ENCODE assay signal across 8 cellular contexts in the genomic region with DNA sequence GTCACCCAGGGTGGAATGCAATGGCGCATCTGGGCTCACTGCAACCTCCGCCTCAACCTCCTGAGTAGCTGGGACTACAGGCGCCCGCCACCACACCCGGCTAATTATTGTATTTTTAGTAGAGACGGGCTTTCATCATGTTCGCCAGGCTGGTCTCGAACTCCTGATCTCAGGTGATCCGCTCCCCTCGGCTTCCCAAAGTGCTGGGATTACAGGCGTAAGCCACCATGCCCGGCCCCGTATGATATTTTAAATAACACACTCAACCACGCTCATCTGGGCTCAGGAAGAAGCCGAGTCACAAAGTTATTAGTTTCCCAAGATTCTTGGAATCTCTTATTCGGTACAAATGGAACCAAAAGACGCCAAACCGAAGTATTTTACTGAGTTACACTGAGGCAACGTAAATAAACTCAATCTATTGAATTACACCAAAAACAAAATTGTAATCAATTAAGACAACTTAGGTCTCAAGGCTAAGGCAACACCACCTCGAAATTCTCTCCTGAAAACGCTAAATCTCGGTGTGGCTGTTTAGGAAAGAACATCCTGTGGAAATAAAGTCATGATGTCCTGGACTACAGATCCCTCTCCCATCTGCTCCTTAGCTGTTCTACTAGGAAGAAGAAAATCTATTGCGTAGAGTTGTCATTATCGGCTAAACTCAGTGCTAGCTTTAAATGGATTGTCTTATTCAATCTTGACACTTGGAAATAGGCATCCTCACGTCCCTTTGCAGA. TPM values are rescaled to one million over a fixed set of nuclear protein-coding genes. Genes with fewer than 3 reads are reported as not detected.
DNase-seq lines count a peak whose midpoint lies in the region; ATAC-seq, FAIRE-seq and TF ChIP-seq lines count a peak whose summit lies in the region.

No MANE protein-coding gene starts in this region.

- POLR2A ChIA-PET in K562 (lab: Yijun Ruan, JAX) = interaction anchor here (0.8 to 2.7 kb wide), 5 partner anchors 9 to 42 kb away, joined by 3 to 19 read pairs (median 5); no protein-coding TSS in a partner anchor

- in situ Hi-C loops in ACHN (cut with HindIII; ENCODE audit: low pct_ligation_motif_present, low pct_unique_long_range_greater_than_20kb, low sequenced_read_pairs) (no loop called here), K562 (cut with MboI) (no loop called here)

- H3K4me1 ChIP-seq in HUES48 (ENCODE audit: control insufficient read depth, insufficient read depth, low read length) (no peaks in the 10 kb centered on the region), K562 (replicated peaks in 1 of 2; ENCODE audit: control insufficient read depth in 2 of 2, insufficient read depth in 2 of 2, low read length in 2 of 2) (peaks cover 4 to 10% of the 10 kb centered on the region in 2 experiments; a peak in 4 of 5 replicates), thyroid gland (peaks cover 6% of the 10 kb centered on the region in 2 donors)

- H3K79me2 ChIP-seq in K562 (ENCODE audit: control insufficient read depth, insufficient read depth, low read length) = peaks cover 46% of the 10 kb centered on the region

- TF ChIP-seq POLR2A in K562 (conservative IDR thresholded peaks at IDR 0.05) (peak; percentile 36), thyroid gland (IDR thresholded peaks at IDR 0.05) (no peak)

- no peak for TF ChIP-seq CTCF in K562 (IDR thresholded peaks at IDR 0.05 in 2 of 3, conservative IDR thresholded peaks at IDR 0.05 in 1 of 3; ENCODE audit: insufficient read depth in 2 of 3, low read depth in 1 of 3, low read length in 3 of 3)
- no peak for TF ChIP-seq CTCF in thyroid gland (IDR thresholded peaks at IDR 0.05)

- peak overlapping the region; percentile 93 for H3K4me2 ChIP-seq in K562 (ENCODE audit: insufficient read depth, low read length)

- H3K9ac ChIP-seq in HUES48 (ENCODE audit: low read depth, low read length) = peak overlapping the region; percentile 85
- peak overlapping the region; percentile 86 to 98 for H3K9ac ChIP-seq in K562 (ENCODE audit: insufficient read depth in 1 of 2, low read depth in 2 of 2, low read length in 2 of 2)

- intact Hi-C loops in K562 (cut with micrococcal nuclease) (loop anchor here (5.0 kb wide), 1 partner anchor 41 kb away; the partner anchor contains the start of gene FRAT2), left colon (cut with DNase I, micrococcal nuclease) (no loop called here), thyroid gland (cut with DNase I) (no loop called here)

- TSS peak; percentile 99 for BruUV-seq in K562 (replicated peaks; lab: Mats Ljungman, UMichigan)

- no peak for TF ChIP-seq RAD21 in K562 (CRISPR knock-in tag; conservative IDR thresholded peaks at IDR 0.05 in 1 of 2, IDR thresholded peaks at IDR 0.05 in 1 of 2)

- H4K20me1 ChIP-seq in K562 (replicated peaks; ENCODE audit: control insufficient read depth, insufficient read depth, low read length) = no peaks in the 10 kb centered on the region

- H3K9me1 ChIP-seq in K562 (ENCODE audit: control insufficient read depth, insufficient read depth, low read length) = no peaks in the 10 kb centered on the region

- FAIRE-seq in K562 (lab: Jason Lieb, UNC) = no peak

- TF ChIP-seq EP300 in K562 (IDR thresholded peaks at IDR 0.05; ENCODE audit: low read length) = no peak

- DNase-seq in ACHN (peak; percentile 14), K562 (ENCODE audit: extremely low read depth in 1 of 4, low spot score in 3 of 4) (peak in 1 of 4 experiments; percentile 9), left colon (peak in 1 of 2 donors; percentile 16), thyroid gland (no peak), OCI-M2 (lab: John Stamatoyannopoulos, UW; ENCODE audit: unreplicated experiment) (no peak), NOMO-1 treated with dmso at 0.1 percent for 144 hours (lab: John Stamatoyannopoulos, UW; ENCODE audit: unreplicated experiment) (no peak), islet precursor cell (no peak)

- H3K36me3 ChIP-seq in HUES48 (ENCODE audit: control insufficient read depth, insufficient read depth, low read length) (peaks cover 13% of the 10 kb centered on the region), K562 (ENCODE audit: control insufficient read depth, insufficient read depth, low read length) (peaks cover 9% of the 10 kb centered on the region; the same call in 1 of the 3 replicates), thyroid gland (no peaks in the 10 kb centered on the region)

- H3K9me3 ChIP-seq in HUES48 (ENCODE audit: control insufficient read depth, insufficient read depth, low read length) = no peaks in the 10 kb centered on the region
- no peaks in the 10 kb centered on the region for H3K9me3 ChIP-seq in K562 (replicated peaks; ENCODE audit: control insufficient read depth, insufficient read depth, low read depth, low read length)
- no peaks in the 10 kb centered on the region for H3K9me3 ChIP-seq in thyroid gland

- CTCF ChIA-PET in K562 (lab: Yijun Ruan, JAX; ENCODE audit: low intra/inter-chr PET ratio) = no interaction called here

- ATAC-seq in K562 (peak; percentile 26), left colon (peak; percentile 29)

- H3K27me3 ChIP-seq in HUES48 (ENCODE audit: control insufficient read depth, insufficient read depth, low read length) (no peaks in the 10 kb centered on the region), K562 (ENCODE audit: control insufficient read depth in 2 of 2, insufficient read depth in 2 of 2, low read length in 2 of 2) (no peaks in the 10 kb centered on the region), thyroid gland (no peaks in the 10 kb centered on the region)

- H3K27ac ChIP-seq in HUES48 (ENCODE audit: low read depth, low read length) = peak overlapping the region; percentile 97
- H3K27ac ChIP-seq in K562 (ENCODE audit: extremely low read depth, low read depth, low read length) = peak overlapping the region; percentile 89
- H3K27ac ChIP-seq in thyroid gland = peak overlapping the region; percentile 80 to 92 (median 80)

- H2AFZ ChIP-seq in K562 (ENCODE audit: low read depth, low read length) = peak overlapping the region; percentile 74

- H3K4me3 ChIP-seq in HUES48 (ENCODE audit: low read depth, low read length) = peak overlapping the region; percentile 83
- H3K4me3 ChIP-seq in K562 = peak overlapping the region; percentile 78
- peak overlapping the region; percentile 25 to 67 (median 58) for H3K4me3 ChIP-seq in thyroid gland (replicated peaks in 1 of 3)

- WGBS in K562 (ENCODE audit: insufficient coverage, low coverage, missing lambda C conversion rate) = 3% methylated on average over 25 of the region's 25 CpGs
- WGBS in thyroid gland, 2 donors = 53 to 56% methylated on average over 25 of the region's 25 CpGs

RNA-seq across cellular contexts. Expression of gene ARHGAP19, which starts 0.9 kb away (rescaled TPM):
- 17.6 and 33.2 TPM in 2 replicates for total RNA-seq in K562 (2011; cell fraction: chromatin; rRNA removed; ENCODE audit: low replicate concordance)
- 11.2 and 15.7 TPM in 2 replicates for total RNA-seq in K562 (2011; cell fraction: nucleolus; rRNA removed)
- 26.4 and 33.4 TPM in 2 replicates for total RNA-seq in K562 (2011; cell fraction: nucleoplasm; rRNA removed)
- total RNA-seq in K562 (2014; rRNA removed) = 14.4 and 14.9 TPM in 2 replicates
- total RNA-seq in K562 (2014; rRNA removed; fragmentation: Illumina TruSeq; extraction: Trizol) = 28.1 and 31.6 TPM in 2 replicates
- 20.0 and 20.7 TPM in 2 replicates for total RNA-seq in K562 (2015; rRNA removed; fragmentation: Illumina TruSeq; extraction: Trizol)
- total RNA-seq in K562 (2021) = 23.2 and 27.5 TPM in 2 replicates
- polyA plus RNA-seq in K562 (2011; rRNA removed) = 49.5 and 50.2 TPM in 2 replicates
- 10.7 and 25.6 TPM in 2 replicates for polyA plus RNA-seq in K562 (2011; cell fraction: cytosol; rRNA removed)
- 25.2 and 45.5 TPM in 2 replicates for polyA plus RNA-seq in K562 (2011; cell fraction: nucleus; rRNA removed)
- 13.6 and 20.7 TPM in 2 replicates for polyA plus RNA-seq in K562 (2012)
- 21.1 and 26.8 TPM in 2 replicates for polyA plus RNA-seq in K562 (2014; fragmentation: Illumina TruSeq; extraction: Trizol)
- polyA plus RNA-seq in K562 (2014; fragmentation: Nextera tagmentation; extraction: Ambion mirVana) = 10 to 100 TPM; 14.8 to 27.4 TPM
- polyA plus RNA-seq in K562 (2014; rRNA removed) = 19.8 and 20.1 TPM in 2 replicates
- polyA minus RNA-seq in K562 (2011; rRNA and poly(A)+ RNA removed) = 36.4 and 39.9 TPM in 2 replicates
- polyA minus RNA-seq in K562 (2011; cell fraction: cytosol; rRNA and poly(A)+ RNA removed) = 18.9 and 23.6 TPM in 2 replicates
- 7.1 and 17.2 TPM in 2 replicates for polyA minus RNA-seq in K562 (2011; cell fraction: nucleus; rRNA and poly(A)+ RNA removed)
- total RNA-seq in left colon = 1 to 10 TPM; 6.4 to 6.8 TPM
- 10 to 100 TPM in 1 of 4 donors, 1 to 10 TPM in 3; 7.0 to 11.0 (median 8.5) TPM for total RNA-seq in thyroid gland

RNA-seq across cellular contexts. Expression of gene FRAT1, which starts 27.5 kb away (rescaled TPM):
- total RNA-seq in K562 (2011; cell fraction: chromatin; rRNA removed; ENCODE audit: low replicate concordance) = 1.5 and 3.3 TPM in 2 replicates
- total RNA-seq in K562 (2011; cell fraction: nucleolus; rRNA removed) = 3.5 and 5.1 TPM in 2 replicates
- 2.3 and 2.4 TPM in 2 replicates for total RNA-seq in K562 (2011; cell fraction: nucleoplasm; rRNA removed)
- total RNA-seq in K562 (2014; rRNA removed) (2.4 and 2.7 TPM in 2 replicates), K562 (2014; rRNA removed; fragmentation: Illumina TruSeq; extraction: Trizol) (1.4 and 1.7 TPM in 2 replicates), K562 (2015; rRNA removed; fragmentation: Illumina TruSeq; extraction: Trizol) (1.4 and 1.6 TPM in 2 replicates), K562 (2021) (4.6 and 4.7 TPM in 2 replicates), left colon (10 to 100 TPM in 1 of 2 donors, 1 to 10 TPM in 1; 6.9 to 10.5 TPM), thyroid gland (1 to 10 TPM; 5.3 to 8.7 (median 6.6) TPM)
- polyA plus RNA-seq in K562 (2011; rRNA removed) (1.2 and 1.3 TPM in 2 replicates), K562 (2014; fragmentation: Illumina TruSeq; extraction: Trizol) (0.67 and 1.7 TPM in 2 replicates), K562 (2014; fragmentation: Nextera tagmentation; extraction: Ambion mirVana) (under 1 TPM; 0.11 to 0.17 TPM), K562 (2014; rRNA removed) (2.3 and 2.4 TPM in 2 replicates)
- polyA plus RNA-seq in K562 (2011; cell fraction: cytosol; rRNA removed) = 1.0 and 2.9 TPM in 2 replicates
- 2.0 and 2.1 TPM in 2 replicates for polyA plus RNA-seq in K562 (2011; cell fraction: nucleus; rRNA removed)
- polyA plus RNA-seq in K562 (2012) = 2.8 and 3.2 TPM in 2 replicates
- 1.6 and 2.6 TPM in 2 replicates for polyA minus RNA-seq in K562 (2011; rRNA and poly(A)+ RNA removed)
- 3.1 and 3.4 TPM in 2 replicates for polyA minus RNA-seq in K562 (2011; cell fraction: cytosol; rRNA and poly(A)+ RNA removed)
- polyA minus RNA-seq in K562 (2011; cell fraction: nucleus; rRNA and poly(A)+ RNA removed) = 3.8 and 5.1 TPM in 2 replicates

RNA-seq across cellular contexts. Expression of gene FRAT2, which starts 43.0 kb away (rescaled TPM):
- 5.7 and 5.9 TPM in 2 replicates for total RNA-seq in K562 (2011; cell fraction: chromatin; rRNA removed; ENCODE audit: low replicate concordance)
- total RNA-seq in K562 (2011; cell fraction: nucleolus; rRNA removed) = 8.5 and 8.7 TPM in 2 replicates
- 7.8 and 7.9 TPM in 2 replicates for total RNA-seq in K562 (2011; cell fraction: nucleoplasm; rRNA removed)
- 29.1 and 29.6 TPM in 2 replicates for total RNA-seq in K562 (2014; rRNA removed)
- 19.5 and 24.2 TPM in 2 replicates for total RNA-seq in K562 (2014; rRNA removed; fragmentation: Illumina TruSeq; extraction: Trizol)
- total RNA-seq in K562 (2015; rRNA removed; fragmentation: Illumina TruSeq; extraction: Trizol) = 18.1 and 19.1 TPM in 2 replicates
- total RNA-seq in K562 (2021) = 27.2 and 31.7 TPM in 2 replicates
- 9.9 and 14.1 TPM in 2 replicates for polyA plus RNA-seq in K562 (2011; rRNA removed)
- 13.8 and 18.7 TPM in 2 replicates for polyA plus RNA-seq in K562 (2011; cell fraction: cytosol; rRNA removed)
- 7.4 and 7.5 TPM in 2 replicates for polyA plus RNA-seq in K562 (2011; cell fraction: nucleus; rRNA removed)
- 11.5 and 14.1 TPM in 2 replicates for polyA plus RNA-seq in K562 (2012)
- 22.6 and 24.5 TPM in 2 replicates for polyA plus RNA-seq in K562 (2014; fragmentation: Illumina TruSeq; extraction: Trizol)
- 1 to 10 TPM; 4.3 to 5.3 TPM for polyA plus RNA-seq in K562 (2014; fragmentation: Nextera tagmentation; extraction: Ambion mirVana)
- polyA plus RNA-seq in K562 (2014; rRNA removed) = 26.2 and 27.0 TPM in 2 replicates
- polyA minus RNA-seq in K562 (2011; rRNA and poly(A)+ RNA removed) = 9.1 and 9.8 TPM in 2 replicates
- polyA minus RNA-seq in K562 (2011; cell fraction: cytosol; rRNA and poly(A)+ RNA removed) = 5.7 and 5.9 TPM in 2 replicates
- polyA minus RNA-seq in K562 (2011; cell fraction: nucleus; rRNA and poly(A)+ RNA removed) = 3.4 and 5.4 TPM in 2 replicates
- 10 to 100 TPM; 41.4 to 43.9 TPM for total RNA-seq in left colon
- total RNA-seq in thyroid gland = 10 to 100 TPM; 19.5 to 23.2 (median 21.8) TPM
